In the genomic region with DNA sequence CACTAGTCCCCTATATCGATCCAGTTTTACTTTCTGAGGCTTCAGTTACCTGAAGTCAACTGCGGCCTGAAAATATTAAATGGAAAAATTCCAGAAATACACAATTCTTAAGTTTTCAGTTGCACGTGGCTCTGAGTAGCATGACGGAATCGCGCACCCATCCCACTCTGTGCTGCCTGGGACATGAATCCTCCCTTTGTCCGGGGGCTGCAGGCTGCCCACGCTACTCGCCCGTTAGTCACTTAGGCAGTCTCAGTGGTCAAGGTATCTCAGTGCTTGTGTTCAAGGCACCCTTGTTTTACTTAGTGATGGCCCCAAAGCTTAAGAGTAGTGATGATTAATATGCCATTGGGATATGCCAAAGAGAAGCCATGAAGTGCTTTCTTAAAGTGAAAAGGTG, we compare ENCODE assay signal across 15 cellular contexts. TPM values are rescaled to one million over a fixed set of nuclear protein-coding genes. Genes with fewer than 3 reads are reported as not detected.
A peak's percentile ranks its signal among the peaks of the same experiment; 100 is the strongest.
DNase-seq lines count a peak whose midpoint lies in the region; TF ChIP-seq lines count a peak whose summit lies in the region.
"Had no signal": no experiment of that assay in that cellular context is flagged by ENCODE, and none has a peak within 500 bp of the region (broad histone marks: within the 10 kb centered on the region; RNA-seq: fewer than 3 reads in every experiment).

No MANE protein-coding gene starts in this region.

- H3K36me3 Mint-ChIP-seq in dendritic cell treated with granulocyte-macrophage colony-stimulating factor and Interleukin-4, amounts not matched to agents 40 ng/mL and 50 ng/mL, for 4 days (ENCODE audit: low read depth), result peaks cover 41% of the 10 kb centered on the region
- peaks cover 17% of the 10 kb centered on the region for H3K36me3 Mint-ChIP-seq in neural progenitor cell
- H3K36me3 Mint-ChIP-seq: CD8-positive, alpha-beta memory T cell had no signal

- no peak overlapping the region for H2AFZ ChIP-seq in neural progenitor cell (replicated peaks)
- no peak overlapping the region for H2AFZ ChIP-seq in mesenchymal stem cell (ENCODE audit: low read depth, low read length)
- H2AFZ ChIP-seq: GM23248 had no signal

- H3F3A ChIP-seq in neural progenitor cell (ENCODE audit: low read depth), result no peaks in the 10 kb centered on the region

- no peak for DNase-seq in neural progenitor cell (ENCODE audit: low spot score)
- DNase-seq in hepatic stellate cell (ENCODE audit: low spot score), result no peak
- DNase-seq in mesenchymal stem cell, result no peak
- DNase-seq in 8988T, result no peak
- no peak for DNase-seq in G401 (ENCODE audit: low spot score)
- DNase-seq: BE2C; Calu3; CD8-positive, alpha-beta memory T cell; DMS 273 treated with DMSO at 0.1 percent for 48 hours; GM23248; H7; IMR-90 had no signal

- H2BK12ac ChIP-seq in mesenchymal stem cell (ENCODE audit: low read length in 2 of 2), result no peak overlapping the region

- no peak overlapping the region for H3K23ac ChIP-seq in mesenchymal stem cell (ENCODE audit: low read length in 2 of 2)

- no peaks in the 10 kb centered on the region for H3K9me3 ChIP-seq in BLaER1 treated with 17β-estradiol and CSF1 and Interleukin-3, amounts not matched to agents 10 nM and 100 nM (replicated peaks in 1 of 11)
- no peaks in the 10 kb centered on the region for H3K9me3 ChIP-seq in neural progenitor cell (ENCODE audit: low read depth)
- no peaks in the 10 kb centered on the region for H3K9me3 ChIP-seq in mesenchymal stem cell (ENCODE audit: control insufficient read depth, low read length)
- H3K9me3 ChIP-seq: BE2C had no signal

- no peaks in the 10 kb centered on the region for H3K27me3 ChIP-seq in BLaER1 treated with 17β-estradiol and CSF1 and Interleukin-3, amounts not matched to agents 10 nM and 100 nM
- no peaks in the 10 kb centered on the region for H3K27me3 ChIP-seq in neural progenitor cell
- H3K27me3 ChIP-seq in mesenchymal stem cell (ENCODE audit: control insufficient read depth in 1 of 2, insufficient read depth in 1 of 2, low read length in 2 of 2), result peaks cover 0 to 4% of the 10 kb centered on the region in 2 experiments
- H3K27me3 ChIP-seq: BE2C had no signal

- peaks cover 0 to 41% (median 11%) of the 10 kb centered on the region in 11 experiments; a peak in 13 of 22 replicates for H3K36me3 ChIP-seq in BLaER1 treated with 17β-estradiol and CSF1 and Interleukin-3, amounts not matched to agents 10 nM and 100 nM
- no peaks in the 10 kb centered on the region for H3K36me3 ChIP-seq in neural progenitor cell
- peaks cover 17 to 27% of the 10 kb centered on the region in 2 experiments for H3K36me3 ChIP-seq in mesenchymal stem cell (ENCODE audit: control insufficient read depth in 1 of 2, insufficient read depth in 2 of 2, low read depth in 1 of 2, low read length in 2 of 2)
- H3K36me3 ChIP-seq: BE2C had no signal

- H3K4ac ChIP-seq in mesenchymal stem cell (ENCODE audit: low read depth in 1 of 2, low read length in 2 of 2), result no peak overlapping the region

- H4K8ac ChIP-seq in mesenchymal stem cell (ENCODE audit: low read length), result no peak overlapping the region

- peak overlapping the region; percentile 69 to 92 (median 84) for H3K4me2 ChIP-seq in BLaER1 treated with 17β-estradiol and CSF1 and Interleukin-3, amounts not matched to agents 10 nM and 100 nM
- H3K4me2 ChIP-seq in neural progenitor cell (no peak overlapping the region), mesenchymal stem cell (ENCODE audit: low read length, poor library complexity, severe bottlenecking) (no peak overlapping the region)

- H3K79me2 ChIP-seq in neural progenitor cell (ENCODE audit: low read depth), result no peaks in the 10 kb centered on the region

- peak overlapping the region in 7 of 11 experiments; percentile 24 to 82 (median 63); a peak in 9 of 22 replicates for H3K27ac ChIP-seq in BLaER1 treated with 17β-estradiol and CSF1 and Interleukin-3, amounts not matched to agents 10 nM and 100 nM
- H3K27ac ChIP-seq in neural progenitor cell (no peak overlapping the region), mesenchymal stem cell (ENCODE audit: low read length, poor library complexity, severe bottlenecking) (no peak overlapping the region)
- H3K27ac ChIP-seq: GM23248 had no signal

- H3K27me3 Mint-ChIP-seq in dendritic cell treated with granulocyte-macrophage colony-stimulating factor and Interleukin-4, amounts not matched to agents 40 ng/mL and 50 ng/mL, for 4 days, result no peaks in the 10 kb centered on the region
- H3K27me3 Mint-ChIP-seq in neural progenitor cell (ENCODE audit: insufficient read depth, low read depth), result peaks cover 2% of the 10 kb centered on the region

- H3K4me1 Mint-ChIP-seq in dendritic cell treated with granulocyte-macrophage colony-stimulating factor and Interleukin-4, amounts not matched to agents 40 ng/mL and 50 ng/mL, for 4 days (ENCODE audit: low read depth), result peaks cover 85% of the 10 kb centered on the region
- H3K4me1 Mint-ChIP-seq in neural progenitor cell, result no peaks in the 10 kb centered on the region

- no peak for TF ChIP-seq CTCF in neural progenitor cell (IDR thresholded peaks at IDR 0.05)

- peaks cover 59 to 95% (median 82%) of the 10 kb centered on the region in 10 experiments for H3K4me1 ChIP-seq in BLaER1 treated with 17β-estradiol and CSF1 and Interleukin-3, amounts not matched to agents 10 nM and 100 nM
- H3K4me1 ChIP-seq in neural progenitor cell (no peaks in the 10 kb centered on the region), mesenchymal stem cell (ENCODE audit: control insufficient read depth, insufficient read depth, low read depth, low read length) (no peaks in the 10 kb centered on the region)
- H3K4me1 ChIP-seq: BE2C had no signal

- in situ Hi-C loops in G401 (cut with HindIII; ENCODE audit: low sequenced_read_pairs), result no loop called here

- H3K4me3 ChIP-seq in BLaER1 treated with 17β-estradiol and CSF1 and Interleukin-3, amounts not matched to agents 10 nM and 100 nM, result 0 out of 20 replicates have a peak overlapping the region, but pooled peaks of 1 of the 10 experiments have one; percentile 32
- H3K4me3 ChIP-seq in neural progenitor cell, result no peak overlapping the region
- no peak overlapping the region for H3K4me3 ChIP-seq in mesenchymal stem cell (ENCODE audit: insufficient read depth in 1 of 2, low read depth in 1 of 2, low read length in 2 of 2)
- H3K4me3 ChIP-seq: GM12878, GM23248 had no signal

- no peaks in the 10 kb centered on the region for H3K79me1 ChIP-seq in mesenchymal stem cell (replicated peaks; ENCODE audit: low read length, poor library complexity, severe bottlenecking)

- H3K18ac ChIP-seq in mesenchymal stem cell (ENCODE audit: low read depth in 1 of 2, low read length in 2 of 2), result no peak overlapping the region

- no peak overlapping the region for H3K4me3 Mint-ChIP-seq in dendritic cell treated with granulocyte-macrophage colony-stimulating factor and Interleukin-4, amounts not matched to agents 40 ng/mL and 50 ng/mL, for 4 days
- H3K4me3 Mint-ChIP-seq in neural progenitor cell, result peak overlapping the region; percentile 15
- H3K4me3 Mint-ChIP-seq: CD8-positive, alpha-beta memory T cell had no signal

- H2BK5ac ChIP-seq in mesenchymal stem cell (ENCODE audit: low read depth, low read length, poor library complexity, severe bottlenecking), result no peak overlapping the region

- 96% methylated on average over 10 of the region's 10 CpGs for WGBS in mesenchymal stem cell

- H4K20me1 ChIP-seq in BLaER1 treated with 17β-estradiol and CSF1 and Interleukin-3, amounts not matched to agents 10 nM and 100 nM, result peaks cover 0 to 60% (median 0%) of the 10 kb centered on the region in 11 experiments; a peak in 6 of 22 replicates
- H4K20me1 ChIP-seq in neural progenitor cell (ENCODE audit: low read depth), result no peaks in the 10 kb centered on the region

- intact Hi-C loops in dendritic cell treated with granulocyte-macrophage colony-stimulating factor and Interleukin-4, amounts not matched to agents 40 ng/mL and 50 ng/mL, for 4 days (cut with micrococcal nuclease), result loop anchor here (5.0 kb wide), 1 partner anchor 90 kb away; the partner anchor contains the start of gene GOLGA5

- H3K27ac Mint-ChIP-seq in dendritic cell treated with granulocyte-macrophage colony-stimulating factor and Interleukin-4, amounts not matched to agents 40 ng/mL and 50 ng/mL, for 4 days, result peak overlapping the region; percentile 91
- H3K27ac Mint-ChIP-seq in neural progenitor cell, result no peak overlapping the region

- no peak overlapping the region for H4K91ac ChIP-seq in mesenchymal stem cell (ENCODE audit: low read length)

- no peak overlapping the region for H2BK15ac ChIP-seq in mesenchymal stem cell (ENCODE audit: low read depth, poor library complexity, severe bottlenecking)

- H2BK120ac ChIP-seq in mesenchymal stem cell (ENCODE audit: low read depth, low read length), result no peak overlapping the region

- H3K9ac ChIP-seq in BLaER1 treated with 17β-estradiol and CSF1 and Interleukin-3, amounts not matched to agents 10 nM and 100 nM, result peak overlapping the region in 2 of 11 experiments; percentile 30 to 66; a peak in 3 of 22 replicates
- H3K9ac ChIP-seq in neural progenitor cell (no peak overlapping the region), mesenchymal stem cell (ENCODE audit: low read length) (no peak overlapping the region)
- H3K9ac ChIP-seq: GM23248 had no signal

- H3K14ac ChIP-seq in mesenchymal stem cell (ENCODE audit: low read length in 2 of 2), result no peak overlapping the region

- H2AK5ac ChIP-seq in mesenchymal stem cell (ENCODE audit: low read length, severe bottlenecking), result no peak overlapping the region

- no peaks in the 10 kb centered on the region for H3K9me3 Mint-ChIP-seq in dendritic cell treated with granulocyte-macrophage colony-stimulating factor and Interleukin-4, amounts not matched to agents 40 ng/mL and 50 ng/mL, for 4 days
- H3K9me3 Mint-ChIP-seq in neural progenitor cell, result no peaks in the 10 kb centered on the region
- H3K9me3 Mint-ChIP-seq: CD8-positive, alpha-beta memory T cell had no signal

RNA-seq across cellular contexts. Expression of gene LGMN, which starts 46.6 kb away (rescaled TPM):
- total RNA-seq in neural progenitor cell (ENCODE audit: low replicate concordance), result 71.8 and 87.0 TPM in 2 replicates
- 83.7 TPM for polyA plus RNA-seq in mesenchymal stem cell (2013, experiment 1 of 2)
- polyA plus RNA-seq in mesenchymal stem cell (2013, experiment 2 of 2), result 86.4 TPM
- total RNA-seq in G401 (2014; rRNA removed; shearing (Covaris generic)), result 51.2 and 80.3 TPM in 2 replicates

Comparison
In these comparisons a context has a peak if more than half of its experiments do, and no peak if none do; other contexts are left out.
1. H3K27ac ChIP-seq: peak in BLaER1 treated with 17β-estradiol and CSF1 and Interleukin-3, amounts not matched to agents 10 nM and 100 nM (7 of 11); none in neural progenitor cell (single experiment) and mesenchymal stem cell (single experiment).
2. H3K4me2 ChIP-seq: peak in BLaER1 treated with 17β-estradiol and CSF1 and Interleukin-3, amounts not matched to agents 10 nM and 100 nM (11 of 11); none in neural progenitor cell (single experiment) and mesenchymal stem cell (single experiment).